ENCODE assay signal across 8 cellular contexts in the genomic region with DNA sequence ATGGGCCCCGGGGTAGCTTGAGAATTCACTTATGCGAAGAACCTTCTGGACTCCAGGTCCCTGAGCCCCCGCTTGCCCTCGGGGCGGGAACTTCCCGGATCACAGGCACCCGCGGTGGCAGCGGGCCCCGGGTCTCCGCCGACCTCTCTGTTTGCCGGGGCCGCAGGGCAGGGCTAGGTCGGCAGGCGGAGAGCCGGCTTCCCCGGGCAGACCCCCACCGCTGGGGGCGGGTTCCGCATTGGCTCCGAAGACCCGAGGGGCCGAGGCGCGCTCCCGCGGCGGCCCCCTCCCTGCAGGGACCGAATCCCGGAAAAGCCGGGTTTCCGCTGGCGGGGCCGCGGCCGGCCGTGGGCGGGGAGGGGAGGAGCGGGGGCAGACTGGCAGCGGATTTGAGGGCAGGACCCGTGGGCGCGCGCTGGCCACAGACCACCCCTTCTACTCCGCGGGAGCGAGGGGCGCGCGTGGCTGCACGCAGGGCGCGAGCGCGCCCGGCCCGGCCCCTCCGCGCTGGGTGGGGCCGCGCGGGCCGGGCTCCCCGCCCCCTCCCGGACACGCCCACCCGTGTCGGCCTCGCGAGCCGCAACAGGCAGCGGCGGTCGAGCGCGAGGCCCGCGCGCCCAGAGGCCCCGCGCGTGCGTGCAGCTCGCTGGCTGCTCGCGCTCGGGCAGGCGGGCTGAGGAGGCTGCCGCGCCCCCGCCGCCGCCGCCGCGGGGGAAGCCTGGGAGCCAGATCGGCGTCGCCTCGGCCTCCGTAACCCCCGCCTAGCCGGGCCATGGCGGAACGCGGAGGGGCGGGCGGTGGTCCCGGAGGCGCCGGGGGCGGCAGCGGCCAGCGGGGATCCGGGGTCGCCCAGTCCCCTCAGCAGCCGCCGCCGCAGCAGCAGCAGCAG. TPM values are rescaled to one million over a fixed set of nuclear protein-coding genes. Genes with fewer than 3 reads are reported as not detected.
DNase-seq lines count a peak whose midpoint lies in the region; ATAC-seq, FAIRE-seq and TF ChIP-seq lines count a peak whose summit lies in the region.

Gene PACS1 (plus strand): TSS at position 558 of the 889 bp plus-strand sequence. CDS start 215 bp downstream, at position 773.

- no peak for FAIRE-seq in pancreas (lab: Jason Lieb, UNC)

- CTCF ChIA-PET in T-cell (lab: Charles Lee): interaction anchor here (0.6 to 4.9 kb wide), 13 partner anchors 9 to 1752 kb away, joined by 3 to 36 read pairs (median 5); no protein-coding TSS in a partner anchor

- peak within 1 kb of the TSS; percentile 97 for H3K27ac Mint-ChIP-seq in T-cell
- peak within 1 kb of the TSS; percentile 95 for H3K27ac Mint-ChIP-seq in activated naive CD8-positive, alpha-beta T cell treated with anti-CD3 and anti-CD28 coated beads, Interleukin-2, amount 50 U/mL, for 24 hours

- H3K4me1 Mint-ChIP-seq in T-cell: peaks cover 59 to 75% (median 74%) of the 10 kb centered on the region in 3 donors
- H3K4me1 Mint-ChIP-seq in activated naive CD8-positive, alpha-beta T cell treated with anti-CD3 and anti-CD28 coated beads, Interleukin-2, amount 50 U/mL, for 24 hours: peaks cover 74% of the 10 kb centered on the region

- 0 to 1% methylated on average over 59 to 120 of the region's 120 CpGs for WGBS in pancreas, 2 donors
- WGBS in transverse colon (ENCODE audit: low coverage in 1 of 2), 2 donors: 0% methylated on average over 38 of the region's 120 CpGs; no CpG with 5 or more reads in 1 of the 2 donors

- H3K9me3 ChIP-seq in pancreas (no peaks in the 10 kb centered on the region), transverse colon (no peaks in the 10 kb centered on the region)

- H3K27ac ChIP-seq in pancreas (peak within 1 kb of the TSS; percentile 75 to 94 (median 88)), transverse colon (peak within 1 kb of the TSS; percentile 93 to 95 (median 94))

- in situ Hi-C loops in transverse colon (cut with MboI; ENCODE audit: low pct_ligation_motif_present in 1 of 4, low pct_unique_long_range_greater_than_20kb in 1 of 4, low sequenced_read_pairs in 3 of 4): loop anchor here in 1 of 4 donors (5.0 kb wide), 1 partner anchor 62 kb away; no protein-coding TSS in a partner anchor

- TF ChIP-seq POLR2A in GM19099 (IDR thresholded peaks at IDR 0.05; ENCODE audit: extremely low read depth, insufficient read length, low read depth) (peak; percentile 68), transverse colon (IDR thresholded peaks at IDR 0.05) (peak; percentile 45)

- H3K9me3 Mint-ChIP-seq in T-cell: peaks cover 0 to 2% (median 0%) of the 10 kb centered on the region in 3 donors
- no peaks in the 10 kb centered on the region for H3K9me3 Mint-ChIP-seq in activated naive CD8-positive, alpha-beta T cell treated with anti-CD3 and anti-CD28 coated beads, Interleukin-2, amount 50 U/mL, for 24 hours

- H3K36me3 ChIP-seq in pancreas (peaks cover 3 to 15% (median 13%) of the 10 kb centered on the region in 3 donors), transverse colon (peaks cover 0 to 28% (median 12%) of the 10 kb centered on the region in 4 donors)

- ATAC-seq in T-cell (replicated peaks in 1 of 4): peak; percentile 71 to 78 (median 74)
- peak; percentile 53 for ATAC-seq in activated naive CD8-positive, alpha-beta T cell treated with anti-CD3 and anti-CD28 coated beads, Interleukin-2, amount 50 U/mL, for 24 hours
- ATAC-seq in Right ventricle myocardium superior (ENCODE audit: poor library complexity): peak; percentile 85
- peak; percentile 50 to 77 (median 54) for ATAC-seq in pancreas

- H3K4me1 ChIP-seq in pancreas (peaks cover 0 to 17% (median 11%) of the 10 kb centered on the region in 3 donors), transverse colon (peaks cover 10 to 34% (median 24%) of the 10 kb centered on the region in 4 donors)

- H3K27me3 ChIP-seq in pancreas: no peaks in the 10 kb centered on the region
- no peaks in the 10 kb centered on the region for H3K27me3 ChIP-seq in transverse colon

- no peaks in the 10 kb centered on the region for H3K27me3 Mint-ChIP-seq in T-cell
- no peaks in the 10 kb centered on the region for H3K27me3 Mint-ChIP-seq in activated naive CD8-positive, alpha-beta T cell treated with anti-CD3 and anti-CD28 coated beads, Interleukin-2, amount 50 U/mL, for 24 hours

- H3K4me3 ChIP-seq in pancreas (peak within 1 kb of the TSS; percentile 73 to 90 (median 78)), transverse colon (peak within 1 kb of the TSS; percentile 60 to 94 (median 82))

- no peak for TF ChIP-seq CTCF in pancreas (IDR thresholded peaks at IDR 0.05)
- TF ChIP-seq CTCF in transverse colon (IDR thresholded peaks at IDR 0.05): no peak

- POLR2A ChIA-PET in T-cell (lab: Charles Lee): interaction anchor here (0.6 kb wide), 2 partner anchors 11 to 12 kb away, joined by 3 read pairs; no protein-coding TSS in a partner anchor

- no peak for TF ChIP-seq EP300 in transverse colon (IDR thresholded peaks at IDR 0.05; ENCODE audit: low read depth)

- H3K4me3 Mint-ChIP-seq in T-cell: peak within 1 kb of the TSS; percentile 93 to 98 (median 97)
- peak within 1 kb of the TSS; percentile 93 for H3K4me3 Mint-ChIP-seq in activated naive CD8-positive, alpha-beta T cell treated with anti-CD3 and anti-CD28 coated beads, Interleukin-2, amount 50 U/mL, for 24 hours

- intact Hi-C loops in Right ventricle myocardium superior (cut with DNase I) (loop anchor here (5.0 kb wide), 1 partner anchor 57 kb away; no protein-coding TSS in a partner anchor), pancreas (cut with DNase I) (loop anchor here in 2 of 3 donors (10.0 kb wide), 1 partner anchor 65 kb away; no protein-coding TSS in a partner anchor), transverse colon (cut with DNase I; ENCODE audit: low total_unique reads) (loop anchor here (5.0 kb wide), 1 partner anchor 1052 kb away; no protein-coding TSS in a partner anchor)

- H3K36me3 Mint-ChIP-seq in T-cell: peaks cover 52% of the 10 kb centered on the region
- peaks cover 61% of the 10 kb centered on the region for H3K36me3 Mint-ChIP-seq in activated naive CD8-positive, alpha-beta T cell treated with anti-CD3 and anti-CD28 coated beads, Interleukin-2, amount 50 U/mL, for 24 hours (ENCODE audit: low read depth)

- DNase-seq in AML-193 (lab: John Stamatoyannopoulos, UW): peak; percentile 31 to 37
- DNase-seq in HPDE6-E6E7 (ENCODE audit: extremely low spot score): peak; percentile 65
- DNase-seq in T-cell: peak; percentile 47 to 80 (median 67)
- peak; percentile 85 for DNase-seq in activated naive CD8-positive, alpha-beta T cell treated with anti-CD3 and anti-CD28 coated beads, Interleukin-2, amount 50 U/mL, for 24 hours
- DNase-seq in Right ventricle myocardium superior: peak; percentile 90
- peak; percentile 67 to 88 (median 78) for DNase-seq in pancreas
- peak; percentile 76 for DNase-seq in transverse colon

RNA-seq across cellular contexts. Expression of gene PACS1, which starts in this region (rescaled TPM):
- total RNA-seq in T-cell: 100 to 1,000 TPM; 222 to 268 (median 236) TPM
- 46.5 TPM for total RNA-seq in Right ventricle myocardium superior
- 10 to 100 TPM; 19.6 to 61.0 (median 28.8) TPM for total RNA-seq in pancreas
- 10 to 100 TPM; 16.9 to 27.1 TPM for polyA plus RNA-seq in pancreas
- total RNA-seq in transverse colon: 10 to 100 TPM in 3 of 4 donors, 1 to 10 TPM in 1; 9.8 to 52.0 (median 27.2) TPM

Comparison
In these comparisons a context has a peak if more than half of its experiments do, and no peak if none do; other contexts are left out.
1. Peak in every context shown above with its lines: DNase-seq, ATAC-seq, H3K4me3 ChIP-seq and H3K27ac ChIP-seq.
2. DNase-seq: peak in every context shown above with its lines; median percentile 90 in Right ventricle myocardium superior; 85 in activated naive CD8-positive, alpha-beta T cell treated with anti-CD3 and anti-CD28 coated beads, Interleukin-2, amount 50 U/mL, for 24 hours; 78 in pancreas; 76 in transverse colon; 67 in T-cell; 65 in HPDE6-E6E7; 34 in AML-193.